17 cellular contexts compared by ENCODE assay signal in genomic region chr3:172174396-172175253, GRCh38.
DNase-seq lines count a peak whose midpoint lies in the region; ATAC-seq and TF ChIP-seq lines count a peak whose summit lies in the region.
"Had no signal": no experiment of that assay in that cellular context is flagged by ENCODE, and none has a peak within 500 bp of the region (broad histone marks: within the 10 kb centered on the region; RNA-seq: fewer than 3 reads in every experiment).

No MANE protein-coding gene starts in this region.

- H3K4me1 Mint-ChIP-seq in H9 (peaks cover 72 to 74% of the 10 kb centered on the region in 2 experiments), T-helper 17 cell (peaks cover 19% of the 10 kb centered on the region)

- H3K27me3 Mint-ChIP-seq in H9 (ENCODE audit: low read depth), result no peaks in the 10 kb centered on the region
- H3K27me3 Mint-ChIP-seq in T-helper 17 cell, result no peaks in the 10 kb centered on the region

- ATAC-seq in T-helper 17 cell (no peak), HG03025 (IDR thresholded peaks at IDR 0.05; ENCODE audit: low FRiP score, unreplicated experiment) (no peak)
- ATAC-seq: activated CD8-positive, alpha-beta T cell treated with anti-CD3 and anti-CD28 coated beads, Interleukin-2, amount 10 ng/mL, durations not matched to agents 7 days and 5 days; pancreas had no signal

- H3K27me3 ChIP-seq in H9 (ENCODE audit: insufficient read depth, low read length) (no peaks in the 10 kb centered on the region), iPS-18a (ENCODE audit: control insufficient read depth, insufficient read depth, low read length) (no peaks in the 10 kb centered on the region), parathyroid adenoma (ENCODE audit: control insufficient read depth, insufficient read depth, low read length) (no peaks in the 10 kb centered on the region)
- H3K27me3 ChIP-seq: pancreas had no signal

- H3K23ac ChIP-seq in H9 (ENCODE audit: insufficient read length, low read depth, low read length), result no peak overlapping the region

- peak overlapping the region; percentile 97 for H2BK5ac ChIP-seq in H9 (ENCODE audit: insufficient read length, low read length)

- peak overlapping the region; percentile 73 for H3K4me2 ChIP-seq in H9 (ENCODE audit: insufficient read depth, insufficient read length, low read length)
- H3K4me2 ChIP-seq in parathyroid adenoma (ENCODE audit: low read length), result no peak overlapping the region

- H2BK20ac ChIP-seq in H9 (ENCODE audit: low read depth, low read length, poor library complexity, severe bottlenecking), result no peak overlapping the region

- peaks cover 23% of the 10 kb centered on the region for H3K4me1 ChIP-seq in H9 (ENCODE audit: insufficient read depth, low read length)
- H3K4me1 ChIP-seq in iPS-18a (ENCODE audit: control insufficient read depth, low read depth, low read length), result peaks cover 59% of the 10 kb centered on the region
- peaks cover 10% of the 10 kb centered on the region for H3K4me1 ChIP-seq in parathyroid adenoma

- no peak for TF ChIP-seq CTCF in H9 (conservative IDR thresholded peaks at IDR 0.05)
- no peak for TF ChIP-seq CTCF in parathyroid adenoma (IDR thresholded peaks at IDR 0.05)

- no CpG with 5 or more reads among the region's 7 CpGs for WGBS in H9 (ENCODE audit: extremely low coverage, insufficient read length, low lambda C conversion rate)

- H3K79me1 ChIP-seq in H9 (ENCODE audit: insufficient read depth, low read depth, low read length, poor library complexity, severe bottlenecking), result no peaks in the 10 kb centered on the region

- DNase-seq in H9 (no peak), T-helper 17 cell (no peak), islet precursor cell (no peak), T-helper 1 cell (no peak)
- DNase-seq in stimulated activated CD4-positive, alpha-beta T cell treated with anti-CD3 and anti-CD28 coated beads, Interleukin-15, amount 100 ng/mL, for 24 hours, result no peak
- DNase-seq: activated CD8-positive, alpha-beta T cell treated with anti-CD3 and anti-CD28 coated beads, Interleukin-2, amount 10 ng/mL, durations not matched to agents 7 days and 5 days; activated effector memory CD4-positive, alpha-beta T cell treated with anti-CD3 and anti-CD28 coated beads, Interleukin-2, amount 50 U/mL, for 16 hours; C1 segment of cervical spinal cord; DND-41; NCI-H1694 treated with DMSO at 0.1 percent for 48 hours; NCI-H774; pancreas; SHP77; stimulated activated CD4-positive, alpha-beta T cell treated with anti-CD3 and anti-CD28 coated beads, Interleukin-2, amount 100 ng/mL, for 24 hours had no signal

- H2AK5ac ChIP-seq in H9 (ENCODE audit: insufficient read length, low read length), result peak overlapping the region; percentile 98

- H2AFZ ChIP-seq in H9 (ENCODE audit: low read length), result no peak overlapping the region
- no peak overlapping the region for H2AFZ ChIP-seq in parathyroid adenoma

- peaks cover 4% of the 10 kb centered on the region for H3K23me2 ChIP-seq in H9 (ENCODE audit: insufficient read length, low read depth, low read length, poor library complexity, severe bottlenecking)

- H3K4ac ChIP-seq in H9 (ENCODE audit: low read depth, low read length), result no peak overlapping the region; the same call in 1 of the 2 replicates

- peaks cover 3 to 9% (median 3%) of the 10 kb centered on the region in 3 experiments; a peak in 4 of 7 replicates for H3K36me3 Mint-ChIP-seq in H9 (ENCODE audit: insufficient read depth in 1 of 3, low read depth in 3 of 3)
- H3K36me3 Mint-ChIP-seq in T-helper 17 cell (ENCODE audit: low read depth), result peaks cover 3% of the 10 kb centered on the region

- no peaks in the 10 kb centered on the region for H3K36me3 ChIP-seq in iPS-18a (ENCODE audit: control insufficient read depth, low read depth, low read length)
- H3K36me3 ChIP-seq in parathyroid adenoma (ENCODE audit: control insufficient read depth, insufficient read depth, low read length), result no peaks in the 10 kb centered on the region
- H3K36me3 ChIP-seq: pancreas had no signal

- no peak overlapping the region for H4K8ac ChIP-seq in H9 (replicated peaks; ENCODE audit: insufficient read length, low read depth, low read length)

- H3K4me3 ChIP-seq in iPS-18a (ENCODE audit: low read length) (peak overlapping the region; percentile 42), parathyroid adenoma (ENCODE audit: low read depth, low read length) (no peak overlapping the region)
- H3K4me3 ChIP-seq: pancreas had no signal

- H3K4me3 Mint-ChIP-seq in H9 (peak overlapping the region; percentile 36 to 72), T-helper 17 cell (peak overlapping the region; percentile 19)
- H3K4me3 Mint-ChIP-seq: activated CD8-positive, alpha-beta T cell treated with anti-CD3 and anti-CD28 coated beads, Interleukin-2, amount 10 ng/mL, durations not matched to agents 7 days and 5 days had no signal

- peak overlapping the region; percentile 95 for H4K91ac ChIP-seq in H9 (ENCODE audit: insufficient read length, low read depth, low read length)

- peak overlapping the region; percentile 89 for H3K18ac ChIP-seq in H9 (ENCODE audit: insufficient read length, low read depth, low read length)

- H3K9me3 ChIP-seq in H9 (ENCODE audit: control insufficient read depth, low read depth, low read length) (no peaks in the 10 kb centered on the region), T-helper 17 cell (ENCODE audit: control insufficient read depth, low read length, poor library complexity, severe bottlenecking) (no peaks in the 10 kb centered on the region), iPS-18a (ENCODE audit: control insufficient read depth, low read depth, low read length) (no peaks in the 10 kb centered on the region), parathyroid adenoma (ENCODE audit: control insufficient read depth, low read length) (no peaks in the 10 kb centered on the region)
- H3K9me3 ChIP-seq: pancreas had no signal

- peak overlapping the region; percentile 62 for H3K56ac ChIP-seq in H9 (ENCODE audit: insufficient read length, low read depth, low read length)

- H3K27ac Mint-ChIP-seq in H9, result peak overlapping the region; percentile 97 to 99 (median 98)
- H3K27ac Mint-ChIP-seq in T-helper 17 cell, result peak overlapping the region; percentile 71
- H3K27ac Mint-ChIP-seq: activated CD8-positive, alpha-beta T cell treated with anti-CD3 and anti-CD28 coated beads, Interleukin-2, amount 10 ng/mL, durations not matched to agents 7 days and 5 days had no signal

- no peak overlapping the region; the same call in 1 of the 2 replicates for H3K14ac ChIP-seq in H9 (ENCODE audit: insufficient read depth, low read length)

- no peaks in the 10 kb centered on the region for H4K20me1 ChIP-seq in H9 (ENCODE audit: control insufficient read depth, insufficient read depth, insufficient read length)

- H3K27ac ChIP-seq in H9 (ENCODE audit: insufficient read length, low read depth, low read length) (peak overlapping the region; percentile 100), iPS-18a (ENCODE audit: low read length) (peak overlapping the region; percentile 85), parathyroid adenoma (peak overlapping the region; percentile 22)
- H3K27ac ChIP-seq: pancreas had no signal

- H3K79me2 ChIP-seq in H9 (ENCODE audit: insufficient read depth, low read length) (peaks cover 7% of the 10 kb centered on the region; the same call in 1 of the 2 replicates), parathyroid adenoma (peaks cover 39% of the 10 kb centered on the region)

- peak overlapping the region; percentile 77 for H2BK12ac ChIP-seq in H9 (ENCODE audit: insufficient read length, low read depth, low read length)

- 0 out of 2 replicates have a peak overlapping the region, but pooled peaks have one; percentile 39 for H2BK15ac ChIP-seq in H9 (ENCODE audit: low read depth, low read length)

- H3K9me3 Mint-ChIP-seq in H9, result no peaks in the 10 kb centered on the region; a peak in 1 of 5 replicates

- H2BK120ac ChIP-seq in H9 (ENCODE audit: low read depth, low read length, poor library complexity, severe bottlenecking), result no peak overlapping the region

- no peak overlapping the region for H3T11ph ChIP-seq in H9 (ENCODE audit: low read length)

- H3K9ac ChIP-seq in H9 (ENCODE audit: extremely low read depth, insufficient read length, low read length), result peak overlapping the region; percentile 61
- peak overlapping the region; percentile 64 for H3K9ac ChIP-seq in iPS-18a (ENCODE audit: low read length)
- no peak overlapping the region for H3K9ac ChIP-seq in parathyroid adenoma

- peak overlapping the region; percentile 87 for H4K5ac ChIP-seq in H9 (ENCODE audit: insufficient read length, low read depth, low read length)

Comparison
In these comparisons a context has a peak if more than half of its experiments do, and no peak if none do; other contexts are left out.
1. H3K27ac ChIP-seq: peak in every context shown above with its lines; median percentile 100 in H9; 85 in iPS-18a; 22 in parathyroid adenoma.